Comparison of ENCODE assay signal across 8 cellular contexts in genomic region chr6:36598739-36599318, GRCh38. TPM values are rescaled to one million over a fixed set of nuclear protein-coding genes. Genes with fewer than 3 reads are reported as not detected.
A peak's percentile ranks its signal among the peaks of the same experiment; 100 is the strongest.
DNase-seq lines count a peak whose midpoint lies in the region; ATAC-seq and TF ChIP-seq lines count a peak whose summit lies in the region.

No MANE protein-coding gene starts in this region.

- H3K79me2 ChIP-seq in DOHH2 (ENCODE audit: control insufficient read depth, low read length), result peaks cover 97% of the 10 kb centered on the region

- no peak for TF ChIP-seq POLR2A in esophagus squamous epithelium (IDR thresholded peaks at IDR 0.05)

- H3K27ac ChIP-seq in DOHH2 (ENCODE audit: low read depth, low read length) (no peak overlapping the region), RWPE2 (ENCODE audit: poor library complexity, severe bottlenecking) (peak overlapping the region; percentile 14), esophagus squamous epithelium (peak overlapping the region; percentile 7 to 100 (median 70)), psoas muscle (peak overlapping the region; percentile 56)

- H3K9me2 ChIP-seq in DOHH2 (replicated peaks; ENCODE audit: control insufficient read depth, low read length), result no peaks in the 10 kb centered on the region

- no peak for TF ChIP-seq CTCF in DOHH2 (IDR thresholded peaks at IDR 0.05; ENCODE audit: low read depth, low read length, poor library complexity, severe bottlenecking)
- no peak for TF ChIP-seq CTCF in RWPE2 (IDR thresholded peaks at IDR 0.05; ENCODE audit: poor library complexity, severe bottlenecking)
- no peak for TF ChIP-seq CTCF in esophagus squamous epithelium (IDR thresholded peaks at IDR 0.05)
- no peak for TF ChIP-seq CTCF in psoas muscle (IDR thresholded peaks at IDR 0.05)

- peaks cover 92% of the 10 kb centered on the region for H3F3A ChIP-seq in DOHH2 (ENCODE audit: control insufficient read depth, insufficient read depth)

- H3K4me1 ChIP-seq in DOHH2 (ENCODE audit: control insufficient read depth, low read length), result peaks cover 44% of the 10 kb centered on the region
- H3K4me1 ChIP-seq in RWPE2 (ENCODE audit: insufficient read depth, poor library complexity, severe bottlenecking), result peaks cover 44% of the 10 kb centered on the region
- peaks cover 15 to 76% (median 63%) of the 10 kb centered on the region in 3 donors for H3K4me1 ChIP-seq in esophagus squamous epithelium
- H3K4me1 ChIP-seq in psoas muscle, result peaks cover 66% of the 10 kb centered on the region

- peaks cover 82% of the 10 kb centered on the region for H4K20me1 ChIP-seq in DOHH2 (ENCODE audit: control insufficient read depth, insufficient read depth, low read depth, low read length)

- DNase-seq in RWPE2 (ENCODE audit: low spot score), result no peak
- no peak for DNase-seq in esophagus squamous epithelium (lab: John Stamatoyannopoulos, UW)
- DNase-seq in psoas muscle, result no peak
- DNase-seq in NCI-H526 treated with DMSO at 0.1 percent for 48 hours (lab: John Stamatoyannopoulos, UW), result no peak
- DNase-seq in NCI-H345 treated with DMSO at 0.1 percent for 48 hours (lab: John Stamatoyannopoulos, UW; ENCODE audit: unreplicated experiment), result no peak

- 41 to 45% methylated on average over 11 of the region's 11 CpGs for WGBS in esophagus squamous epithelium, 2 donors
- WGBS in psoas muscle, 3 donors, result 57 to 66% (median 59%) methylated on average over 11 of the region's 11 CpGs

- intact Hi-C loops in esophagus squamous epithelium (cut with DNase I), result loop anchor here (10.0 kb wide), 1 partner anchor 54 kb away; the partner anchor contains the start of gene STK38
- intact Hi-C loops in psoas muscle (cut with DNase I), result loop anchor here in 1 of 2 donors (10.0 kb wide), 1 partner anchor 154 kb away; the partner anchor contains the start of genes KCTD20 and PXT1

- H3K36me3 ChIP-seq in DOHH2 (ENCODE audit: control insufficient read depth, low read length) (peaks cover 97% of the 10 kb centered on the region), RWPE2 (ENCODE audit: low read depth) (peaks cover 92% of the 10 kb centered on the region), esophagus squamous epithelium (peaks cover 19 to 74% (median 47%) of the 10 kb centered on the region in 3 donors), psoas muscle (ENCODE audit: insufficient read depth in 1 of 2, low read depth in 1 of 2) (peaks cover 20 to 80% of the 10 kb centered on the region in 2 donors)

- H3K27me3 ChIP-seq in DOHH2 (ENCODE audit: control insufficient read depth, low read length) (no peaks in the 10 kb centered on the region), RWPE2 (ENCODE audit: insufficient read depth, poor library complexity, severe bottlenecking) (no peaks in the 10 kb centered on the region), esophagus squamous epithelium (no peaks in the 10 kb centered on the region), psoas muscle (ENCODE audit: insufficient read depth in 3 of 3, low read length in 2 of 3) (no peaks in the 10 kb centered on the region)

- ATAC-seq in RWPE2 (ENCODE audit: low read depth), result no peak
- ATAC-seq in psoas muscle, result no peak
- no peak for ATAC-seq in HG03565 (IDR thresholded peaks at IDR 0.05; ENCODE audit: unreplicated experiment)
- no peak for ATAC-seq in GM19395 (IDR thresholded peaks at IDR 0.05; ENCODE audit: unreplicated experiment)

- H3K9me3 ChIP-seq in DOHH2 (ENCODE audit: control insufficient read depth, insufficient read depth, low read length), result no peaks in the 10 kb centered on the region
- H3K9me3 ChIP-seq in RWPE2 (ENCODE audit: severe bottlenecking), result no peaks in the 10 kb centered on the region
- H3K9me3 ChIP-seq in esophagus squamous epithelium, result no peaks in the 10 kb centered on the region
- H3K9me3 ChIP-seq in psoas muscle, result no peaks in the 10 kb centered on the region

- peak overlapping the region; percentile 40; the same call in 1 of the 2 replicates for H3K4me3 ChIP-seq in DOHH2 (ENCODE audit: low read length)
- H3K4me3 ChIP-seq in RWPE2 (ENCODE audit: severe bottlenecking), result peak overlapping the region; percentile 83
- peak overlapping the region; percentile 61 to 96 (median 88) for H3K4me3 ChIP-seq in esophagus squamous epithelium
- peak overlapping the region; percentile 86 for H3K4me3 ChIP-seq in psoas muscle

- peak overlapping the region; percentile 56 for H3K4me2 ChIP-seq in DOHH2 (ENCODE audit: low read length)

RNA-seq across cellular contexts. Expression of gene SRSF3, which starts 4.7 kb away (rescaled TPM):
- total RNA-seq in esophagus squamous epithelium (100 to 1,000 TPM; 111 to 213 (median 185) TPM), psoas muscle (100 to 1,000 TPM in 2 of 4 donors, 10 to 100 TPM in 2; 64.6 to 182 (median 125) TPM)
- polyA plus RNA-seq in psoas muscle, result 100 to 1,000 TPM; 109 to 267 (median 176) TPM

RNA-seq across cellular contexts. Expression of gene STK38, which starts 51.5 kb away (rescaled TPM):
- total RNA-seq in esophagus squamous epithelium (10 to 100 TPM; 26.5 to 33.6 (median 30.3) TPM), psoas muscle (10 to 100 TPM in 3 of 4 donors, 1 to 10 TPM in 1; 7.7 to 13.6 (median 12.6) TPM)
- 10 to 100 TPM in 1 of 3 donors, 1 to 10 TPM in 2; 8.1 to 18.9 (median 8.4) TPM for polyA plus RNA-seq in psoas muscle
